Comparison of ENCODE assay signal across 8 cellular contexts in the genomic region with DNA sequence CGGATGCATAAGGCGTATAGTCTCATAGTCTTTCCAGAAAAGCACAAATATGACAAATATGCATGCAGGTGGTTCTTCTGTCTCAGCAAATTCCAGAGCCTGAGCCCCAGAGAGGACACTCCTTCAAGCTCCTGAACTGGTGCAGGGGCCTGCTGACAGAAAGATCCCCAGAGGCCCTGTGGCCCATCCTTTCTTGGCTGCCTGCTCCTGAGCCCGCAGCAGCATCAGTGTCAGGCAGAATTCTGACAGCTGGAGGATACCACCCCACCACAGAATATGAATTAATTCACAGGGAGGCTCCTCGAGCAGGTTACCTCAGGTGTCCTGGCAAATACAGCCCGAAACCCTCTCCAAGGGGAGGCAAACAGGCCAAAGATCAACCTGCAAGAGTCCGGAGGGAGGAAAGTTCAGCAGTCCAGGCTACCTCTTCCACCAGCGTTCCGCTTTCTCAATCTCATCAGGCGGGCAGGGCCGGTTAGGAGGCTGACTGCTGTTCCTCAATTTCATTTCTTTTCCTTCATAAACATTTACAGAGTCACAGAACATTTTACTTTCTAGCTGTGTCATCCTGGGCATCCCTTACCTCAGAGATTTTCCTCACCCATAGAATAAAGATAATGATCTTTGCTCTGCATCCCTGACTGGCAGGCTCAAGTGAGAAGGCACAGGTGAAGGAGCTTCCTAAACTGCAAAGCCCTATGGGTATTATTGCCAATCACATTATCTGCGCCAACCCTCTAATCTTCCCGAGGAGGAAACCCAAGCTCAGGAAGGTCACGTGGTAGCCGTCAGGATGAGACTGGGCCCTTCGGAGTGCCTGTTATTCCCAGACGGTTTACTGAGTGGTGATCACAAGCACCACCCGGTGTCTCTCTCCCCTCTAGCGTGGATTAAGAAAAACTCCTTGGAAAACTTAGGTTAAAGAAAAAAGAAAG. TPM values are rescaled to one million over a fixed set of nuclear protein-coding genes. Genes with fewer than 3 reads are reported as not detected.
A peak's percentile ranks its signal among the peaks of the same experiment; 100 is the strongest.
DNase-seq lines count a peak whose midpoint lies in the region; ATAC-seq, FAIRE-seq and TF ChIP-seq lines count a peak whose summit lies in the region.

No MANE protein-coding gene starts in this region.

- H3K36me3 Mint-ChIP-seq in activated T-helper 1 cell treated with anti-CD3 and anti-CD28 coated beads, Interleukin-12 subunit alpha, Interleukin-12 subunit beta, Interleukin-2, Interleukin-4 antibody, amounts not matched to agents 30 ng/mL and 10 ng/mL and 1 ng/mL, durations not matched to agents 14 hours and 24 hours and 36 hours (ENCODE audit: low read depth), result peaks cover 12% of the 10 kb centered on the region

- peak overlapping the region; percentile 96 to 100 (median 98) for H3K9ac ChIP-seq in skeletal muscle tissue (ENCODE audit: low read depth in 1 of 3, low read length in 3 of 3)

- intact Hi-C loops in activated T-helper 1 cell treated with anti-CD3 and anti-CD28 coated beads, Interleukin-12 subunit alpha, Interleukin-12 subunit beta, Interleukin-2, Interleukin-4 antibody, amounts not matched to agents 30 ng/mL and 10 ng/mL and 1 ng/mL, durations not matched to agents 14 hours and 24 hours and 36 hours (cut with micrococcal nuclease), result loop anchor here (10.0 kb wide), 1 partner anchor 1392 kb away; the partner anchor contains the start of gene SEC24C

- TF ChIP-seq CTCF in A549 (IDR thresholded peaks at IDR 0.05), result no peak
- TF ChIP-seq CTCF in hepatocyte (IDR thresholded peaks at IDR 0.05; ENCODE audit: poor library complexity), result no peak

- peak overlapping the region; percentile 97 for H3K4me3 Mint-ChIP-seq in activated T-helper 1 cell treated with anti-CD3 and anti-CD28 coated beads, Interleukin-12 subunit alpha, Interleukin-12 subunit beta, Interleukin-2, Interleukin-4 antibody, amounts not matched to agents 30 ng/mL and 10 ng/mL and 1 ng/mL, durations not matched to agents 14 hours and 24 hours and 36 hours

- H3K4me1 ChIP-seq in A549 (peaks cover 12% of the 10 kb centered on the region; the same call in 2 of the 3 replicates), HAP-1 (peaks cover 4% of the 10 kb centered on the region), hepatocyte (ENCODE audit: insufficient read depth) (peaks cover 16% of the 10 kb centered on the region), skeletal muscle tissue (ENCODE audit: control insufficient read depth in 3 of 3, insufficient read depth in 3 of 3, low read length in 3 of 3) (peaks cover 32 to 37% (median 33%) of the 10 kb centered on the region in 3 donors)

- FAIRE-seq in A549 (lab: Jason Lieb, UNC), result no peak

- peak overlapping the region; percentile 36 for H3K27ac Mint-ChIP-seq in activated T-helper 1 cell treated with anti-CD3 and anti-CD28 coated beads, Interleukin-12 subunit alpha, Interleukin-12 subunit beta, Interleukin-2, Interleukin-4 antibody, amounts not matched to agents 30 ng/mL and 10 ng/mL and 1 ng/mL, durations not matched to agents 14 hours and 24 hours and 36 hours

- peak overlapping the region; percentile 65 for H3K4me3 ChIP-seq in A549
- peak overlapping the region; percentile 95 for H3K4me3 ChIP-seq in HAP-1
- H3K4me3 ChIP-seq in hepatocyte, result peak overlapping the region; percentile 88
- H3K4me3 ChIP-seq in skeletal muscle tissue (ENCODE audit: low read length in 3 of 3), result peak overlapping the region; percentile 90 to 99 (median 91)

- H3K36me3 ChIP-seq in HAP-1 (replicated peaks) (no peaks in the 10 kb centered on the region; the same call in 1 of the 2 replicates), hepatocyte (replicated peaks; ENCODE audit: insufficient read depth, low read depth) (no peaks in the 10 kb centered on the region), skeletal muscle tissue (ENCODE audit: control insufficient read depth in 3 of 3, insufficient read depth in 3 of 3, low read length in 3 of 3) (peaks cover 14 to 25% (median 23%) of the 10 kb centered on the region in 3 donors)

- peak overlapping the region; percentile 95 for H2AFZ ChIP-seq in hepatocyte

- peaks cover 17% of the 10 kb centered on the region for H4K20me1 ChIP-seq in hepatocyte (ENCODE audit: insufficient read depth, poor library complexity, severe bottlenecking)

- no peaks in the 10 kb centered on the region for H3K9me2 ChIP-seq in hepatocyte (replicated peaks; ENCODE audit: insufficient read depth)

- ATAC-seq in A549, result peak in 1 of 2 experiments; percentile 12; a peak in 4 of 6 replicates
- no peak for ATAC-seq in GM19023 (IDR thresholded peaks at IDR 0.05; ENCODE audit: unreplicated experiment)
- no peak for ATAC-seq in HG03520 (IDR thresholded peaks at IDR 0.05; ENCODE audit: unreplicated experiment)

- no peak for TF ChIP-seq EP300 in A549 (IDR thresholded peaks at IDR 0.05)

- CTCF ChIA-PET in A549 (lab: Yijun Ruan, JAX), result interaction anchor here (0.8 to 10.0 kb wide), 4 partner anchors 11 to 502 kb away, joined by 3 to 88 read pairs (median 18); no protein-coding TSS in a partner anchor

- in situ Hi-C loops in HAP-1 (cut with MboI; ENCODE audit: low sequenced_read_pairs), result no loop called here

- TF ChIP-seq RAD21 in A549 (conservative IDR thresholded peaks at IDR 0.05 in 1 of 2, IDR thresholded peaks at IDR 0.05 in 1 of 2), result no peak

- H3K9me3 Mint-ChIP-seq in activated T-helper 1 cell treated with anti-CD3 and anti-CD28 coated beads, Interleukin-12 subunit alpha, Interleukin-12 subunit beta, Interleukin-2, Interleukin-4 antibody, amounts not matched to agents 30 ng/mL and 10 ng/mL and 1 ng/mL, durations not matched to agents 14 hours and 24 hours and 36 hours, result no peaks in the 10 kb centered on the region

- POLR2A ChIA-PET in A549 (lab: Yijun Ruan, JAX), result interaction anchor here (1.1 kb wide), 1 partner anchor 80 kb away, joined by 3 read pairs; no protein-coding TSS in a partner anchor

- peaks cover 2% of the 10 kb centered on the region for H3K27me3 Mint-ChIP-seq in activated T-helper 1 cell treated with anti-CD3 and anti-CD28 coated beads, Interleukin-12 subunit alpha, Interleukin-12 subunit beta, Interleukin-2, Interleukin-4 antibody, amounts not matched to agents 30 ng/mL and 10 ng/mL and 1 ng/mL, durations not matched to agents 14 hours and 24 hours and 36 hours (ENCODE audit: insufficient read depth)

- H3K9me3 ChIP-seq in A549, result no peaks in the 10 kb centered on the region
- no peaks in the 10 kb centered on the region for H3K9me3 ChIP-seq in HAP-1
- H3K9me3 ChIP-seq in hepatocyte (ENCODE audit: low read depth), result no peaks in the 10 kb centered on the region
- H3K9me3 ChIP-seq in skeletal muscle tissue (ENCODE audit: control insufficient read depth in 3 of 3, low read length in 3 of 3), result no peaks in the 10 kb centered on the region

- H3K4me1 Mint-ChIP-seq in activated T-helper 1 cell treated with anti-CD3 and anti-CD28 coated beads, Interleukin-12 subunit alpha, Interleukin-12 subunit beta, Interleukin-2, Interleukin-4 antibody, amounts not matched to agents 30 ng/mL and 10 ng/mL and 1 ng/mL, durations not matched to agents 14 hours and 24 hours and 36 hours (ENCODE audit: low read depth), result peaks cover 36% of the 10 kb centered on the region

- peak overlapping the region; percentile 89 for H3K4me2 ChIP-seq in A549
- H3K4me2 ChIP-seq in hepatocyte, result peak overlapping the region; percentile 91

- WGBS in A549 (ENCODE audit: missing lambda C conversion rate), result 49% methylated on average over 18 of the region's 18 CpGs
- WGBS in hepatocyte (ENCODE audit: low lambda C conversion rate, missing lambda C conversion rate), result 42% methylated on average over 18 of the region's 18 CpGs

- H3K27me3 ChIP-seq in HAP-1 (ENCODE audit: low read depth) (no peaks in the 10 kb centered on the region), hepatocyte (no peaks in the 10 kb centered on the region), skeletal muscle tissue (ENCODE audit: control insufficient read depth in 3 of 3, insufficient read depth in 3 of 3, low read length in 3 of 3) (no peaks in the 10 kb centered on the region)

- TF ChIP-seq POLR2A in A549 (IDR thresholded peaks at IDR 0.05; ENCODE audit: low read length), result no peak

- H3K79me2 ChIP-seq in hepatocyte, result peaks cover 55% of the 10 kb centered on the region

- peak overlapping the region; percentile 85 to 97 for H3K27ac ChIP-seq in A549
- peak overlapping the region; percentile 99 for H3K27ac ChIP-seq in hepatocyte
- H3K27ac ChIP-seq in skeletal muscle tissue (ENCODE audit: low read depth, low read length), result peak overlapping the region; percentile 97

- DNase-seq in A549 (ENCODE audit: low read depth in 1 of 2, low spot score in 1 of 2), result peak; percentile 36 to 40
- peak; percentile 15 to 57 for DNase-seq in HAP-1 (ENCODE audit: low spot score in 2 of 2)
- DNase-seq in activated T-helper 1 cell treated with anti-CD3 and anti-CD28 coated beads, Interleukin-12 subunit alpha, Interleukin-12 subunit beta, Interleukin-2, Interleukin-4 antibody, amounts not matched to agents 30 ng/mL and 10 ng/mL and 1 ng/mL, durations not matched to agents 14 hours and 24 hours and 36 hours (ENCODE audit: low spot score), result no peak
- peak; percentile 66 for DNase-seq in hepatocyte (ENCODE audit: low spot score)
- no peak for DNase-seq in stimulated activated naive CD4-positive, alpha-beta T cell treated with Interleukin-2 at 50 U/mL for 16 hours (lab: John Stamatoyannopoulos, UW)

TF ChIP-seq in A549, 52 proteins besides CTCF, POLR2A, EP300 and RAD21:
- no peak for TF ChIP-seq FOSL2 (IDR thresholded peaks at IDR 0.05)
- no peak for TF ChIP-seq FOSL2 (CRISPR knock-in tag; IDR thresholded peaks at IDR 0.05)
- TF ChIP-seq USF2 (IDR thresholded peaks at IDR 0.05), result peak; percentile 77
TF ChIP-seq in A549: peak in this region for 1.

RNA-seq across cellular contexts. Expression of gene DNAJB12, which starts 1.4 kb away (rescaled TPM):
- polyA plus RNA-seq in A549 (2011; rRNA removed), result 21.5 and 24.4 TPM in 2 replicates
- polyA plus RNA-seq in A549 (2012; cell fraction: cytosol; rRNA removed), result 26.6 and 31.3 TPM in 2 replicates
- 46.2 and 51.4 TPM in 2 replicates for polyA plus RNA-seq in A549 (2012; cell fraction: nucleus; rRNA removed)
- 26.1 to 28.5 TPM (median 26.7 TPM) in 3 replicates for polyA plus RNA-seq in A549 (2017; fragmentation: RNase III; extraction: RNeasy Plus Mini Kit Qiagen cat#74134 plus additional on column Dnase treatment)
- 31.6 and 32.2 TPM in 2 replicates for polyA minus RNA-seq in A549 (2011; rRNA and poly(A)+ RNA removed)
- 32.4 and 38.0 TPM in 2 replicates for total RNA-seq in activated T-helper 1 cell treated with anti-CD3 and anti-CD28 coated beads, Interleukin-12 subunit alpha, Interleukin-12 subunit beta, Interleukin-2, Interleukin-4 antibody, amounts not matched to agents 30 ng/mL and 10 ng/mL and 1 ng/mL, durations not matched to agents 14 hours and 24 hours and 36 hours
- 31.0 and 33.5 TPM in 2 replicates for total RNA-seq in hepatocyte
- 40.3 and 41.5 TPM in 2 replicates for polyA plus RNA-seq in hepatocyte
- 13.0 TPM for total RNA-seq in skeletal muscle tissue

Comparison
In these comparisons a context has a peak if more than half of its experiments do, and no peak if none do; other contexts are left out.
1. DNase-seq: peak in A549 (2 of 2), HAP-1 (2 of 2) and hepatocyte (single experiment); none in activated T-helper 1 cell treated with anti-CD3 and anti-CD28 coated beads, Interleukin-12 subunit alpha, Interleukin-12 subunit beta, Interleukin-2, Interleukin-4 antibody, amounts not matched to agents 30 ng/mL and 10 ng/mL and 1 ng/mL, durations not matched to agents 14 hours and 24 hours and 36 hours (single experiment) and stimulated activated naive CD4-positive, alpha-beta T cell treated with Interleukin-2 at 50 U/mL for 16 hours (single experiment).
2. Peak in every context shown above with its lines, with median percentiles within 50 percentile points of each other: H3K27ac ChIP-seq and H3K4me3 ChIP-seq.